In genomic region chr4:89767924-89768323, GRCh38 we compare ENCODE assay signal across 28 cellular contexts.
A peak's percentile ranks its signal among the peaks of the same experiment; 100 is the strongest.
DNase-seq lines count a peak whose midpoint lies in the region; ATAC-seq and TF ChIP-seq lines count a peak whose summit lies in the region.
"Had no signal": no experiment of that assay in that cellular context is flagged by ENCODE, and none has a peak within 500 bp of the region (broad histone marks: within the 10 kb centered on the region; RNA-seq: fewer than 3 reads in every experiment).

No MANE protein-coding gene starts in this region.

- TF ChIP-seq CTCF in SK-N-SH (IDR thresholded peaks at IDR 0.05) (no peak), RWPE1 (conservative IDR thresholded peaks at IDR 0.05; ENCODE audit: low read depth) (no peak)

- peaks cover 5% of the 10 kb centered on the region for H3F3A ChIP-seq in SK-N-SH (replicated peaks; ENCODE audit: insufficient read depth)

- DNase-seq in SK-N-SH, result no peak
- no peak for DNase-seq in RWPE1 (ENCODE audit: low spot score)
- DNase-seq in COR-L47 (lab: John Stamatoyannopoulos, UW), result no peak
- DNase-seq: 8988T; ACHN; AML-193; BE2C; C1 segment of cervical spinal cord; Caco-2; Calu3; CD4-positive, alpha-beta memory T cell; CD4-positive, alpha-beta T cell; CD4-positive, CD25-positive, alpha-beta regulatory T cell; CD8-positive, alpha-beta memory T cell; CD8-positive, alpha-beta T cell; DMS 273 treated with DMSO at 0.1 percent for 48 hours; DMS153; DMS53; DMS79; DMS79 treated with DMSO at 0.1 percent for 48 hours; DND-41; EL had no signal

- CTCF ChIA-PET in SK-N-SH (lab: Yijun Ruan, JAX) (interaction anchor here (1.1 kb wide), 1 partner anchor 14 kb away, joined by 3 read pairs; no protein-coding TSS in a partner anchor), RWPE1 (lab: Yijun Ruan, JAX) (no interaction called here)

- H3K27ac ChIP-seq in SK-N-SH (ENCODE audit: low read depth in 2 of 2, low read length in 1 of 2) (no peak overlapping the region), RWPE1 (peak overlapping the region; percentile 31; the same call in 1 of the 2 replicates)
- H3K27ac ChIP-seq: 22Rv1; A549; BLaER1; BLaER1 treated with 17β-estradiol and CSF1 and Interleukin-3, amounts not matched to agents 10 nM and 100 nM; C4-2B had no signal

- no peak for ATAC-seq in SK-N-SH treated with all-trans-retinoic acid at 6 μM for 48 hours
- ATAC-seq: A549; CD8-positive, alpha-beta T cell had no signal

- no peak overlapping the region for H3K4me2 ChIP-seq in SK-N-SH
- H3K4me2 ChIP-seq: A549; BLaER1; BLaER1 treated with 17β-estradiol and CSF1 and Interleukin-3, amounts not matched to agents 10 nM and 100 nM had no signal

- H3K4me1 ChIP-seq in SK-N-SH (ENCODE audit: control insufficient read depth in 1 of 2, insufficient read depth in 2 of 2, low read depth in 1 of 2, low read length in 1 of 2), result no peaks in the 10 kb centered on the region; a peak in 1 of 4 replicates
- H3K4me1 ChIP-seq: A549; BE2C; BLaER1; BLaER1 treated with 17β-estradiol and CSF1 and Interleukin-3, amounts not matched to agents 10 nM and 100 nM; Caco-2 had no signal

- no peak overlapping the region for H2AFZ ChIP-seq in SK-N-SH (ENCODE audit: low read depth)

- POLR2A ChIA-PET in SK-N-SH (lab: Yijun Ruan, JAX) (no interaction called here), RWPE1 (lab: Yijun Ruan, JAX; ENCODE audit: low non-redundant PET) (no interaction called here)

- no peaks in the 10 kb centered on the region for H3K79me2 ChIP-seq in SK-N-SH (ENCODE audit: insufficient read depth)

- no peaks in the 10 kb centered on the region for H3K27me3 ChIP-seq in SK-N-SH (ENCODE audit: insufficient read depth)
- H3K27me3 ChIP-seq: BE2C; BLaER1; BLaER1 treated with 17β-estradiol and CSF1 and Interleukin-3, amounts not matched to agents 10 nM and 100 nM had no signal

- no peak for TF ChIP-seq EP300 in SK-N-SH (IDR thresholded peaks at IDR 0.05; ENCODE audit: borderline replicate concordance in 1 of 2, low read depth in 1 of 2, low read length in 1 of 2)

- H3K4me3 ChIP-seq in SK-N-SH (ENCODE audit: low read depth in 2 of 2, low read length in 1 of 2), result no peak overlapping the region
- H3K4me3 ChIP-seq: A549; BLaER1; BLaER1 treated with 17β-estradiol and CSF1 and Interleukin-3, amounts not matched to agents 10 nM and 100 nM had no signal

- H3K9me3 ChIP-seq in SK-N-SH, result no peaks in the 10 kb centered on the region
- H3K9me3 ChIP-seq: A549, BE2C, Caco-2 had no signal

- H3K36me3 ChIP-seq in SK-N-SH (replicated peaks in 1 of 2; ENCODE audit: control insufficient read depth in 1 of 2, insufficient read depth in 2 of 2, low read length in 1 of 2), result no peaks in the 10 kb centered on the region
- H3K36me3 ChIP-seq: BE2C had no signal

- no peaks in the 10 kb centered on the region for H3K9me2 ChIP-seq in SK-N-SH

- TF ChIP-seq RAD21 in SK-N-SH (IDR thresholded peaks at IDR 0.05; ENCODE audit: low read length), result no peak

- no peaks in the 10 kb centered on the region for H4K20me1 ChIP-seq in SK-N-SH (ENCODE audit: insufficient read depth)
- H4K20me1 ChIP-seq: BLaER1 had no signal

- H3K9ac ChIP-seq in SK-N-SH, result no peak overlapping the region
- H3K9ac ChIP-seq: BLaER1; BLaER1 treated with 17β-estradiol and CSF1 and Interleukin-3, amounts not matched to agents 10 nM and 100 nM had no signal

TF ChIP-seq in SK-N-SH treated with all-trans-retinoic acid at 6 μM for 48 hours, 23 proteins besides CTCF, POLR2A, EP300 and RAD21:
- TF ChIP-seq ARNTL (CRISPR knock-in tag; IDR thresholded peaks at IDR 0.05; ENCODE audit: borderline replicate concordance, low read depth) (no peak), BACH2 (CRISPR knock-in tag; IDR thresholded peaks at IDR 0.05; ENCODE audit: borderline replicate concordance) (no peak), ZNF8 (CRISPR knock-in tag; IDR thresholded peaks at IDR 0.05) (peak; percentile 91)
- TF ChIP-seq, protein P1, sequence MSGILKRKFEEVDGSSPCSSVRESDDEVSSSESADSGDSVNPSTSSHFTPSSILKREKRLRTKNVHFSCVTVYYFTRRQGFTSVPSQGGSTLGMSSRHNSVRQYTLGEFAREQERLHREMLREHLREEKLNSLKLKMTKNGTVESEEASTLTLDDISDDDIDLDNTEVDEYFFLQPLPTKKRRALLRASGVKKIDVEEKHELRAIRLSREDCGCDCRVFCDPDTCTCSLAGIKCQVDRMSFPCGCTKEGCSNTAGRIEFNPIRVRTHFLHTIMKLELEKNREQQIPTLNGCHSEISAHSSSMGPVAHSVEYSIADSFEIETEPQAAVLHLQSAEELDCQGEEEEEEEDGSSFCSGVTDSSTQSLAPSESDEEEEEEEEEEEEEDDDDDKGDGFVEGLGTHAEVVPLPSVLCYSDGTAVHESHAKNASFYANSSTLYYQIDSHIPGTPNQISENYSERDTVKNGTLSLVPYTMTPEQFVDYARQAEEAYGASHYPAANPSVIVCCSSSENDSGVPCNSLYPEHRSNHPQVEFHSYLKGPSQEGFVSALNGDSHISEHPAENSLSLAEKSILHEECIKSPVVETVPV (CRISPR knock-in tag; IDR thresholded peaks at IDR 0.05), result no peak

TF ChIP-seq in SK-N-SH, 30 proteins besides CTCF, POLR2A, EP300 and RAD21 (continues in another document):
- no peak for TF ChIP-seq SMC3 (IDR thresholded peaks at IDR 0.05; ENCODE audit: low read depth, low read length)
- TF ChIP-seq TCF12 (IDR thresholded peaks at IDR 0.05), result no peak
- TF ChIP-seq POLR2AphosphoS5 (IDR thresholded peaks at IDR 0.05; ENCODE audit: low read depth, low read length), result no peak
- no peak for TF ChIP-seq FOXJ3 (CRISPR knock-in tag; IDR thresholded peaks at IDR 0.05)
- TF ChIP-seq, protein P2, sequence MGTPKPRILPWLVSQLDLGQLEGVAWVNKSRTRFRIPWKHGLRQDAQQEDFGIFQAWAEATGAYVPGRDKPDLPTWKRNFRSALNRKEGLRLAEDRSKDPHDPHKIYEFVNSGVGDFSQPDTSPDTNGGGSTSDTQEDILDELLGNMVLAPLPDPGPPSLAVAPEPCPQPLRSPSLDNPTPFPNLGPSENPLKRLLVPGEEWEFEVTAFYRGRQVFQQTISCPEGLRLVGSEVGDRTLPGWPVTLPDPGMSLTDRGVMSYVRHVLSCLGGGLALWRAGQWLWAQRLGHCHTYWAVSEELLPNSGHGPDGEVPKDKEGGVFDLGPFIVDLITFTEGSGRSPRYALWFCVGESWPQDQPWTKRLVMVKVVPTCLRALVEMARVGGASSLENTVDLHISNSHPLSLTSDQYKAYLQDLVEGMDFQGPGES (IDR thresholded peaks at IDR 0.05; ENCODE audit: low read depth, low read length), result no peak
- no peak for TF ChIP-seq MXI1 (IDR thresholded peaks at IDR 0.05; ENCODE audit: low read depth, low read length)
- no peak for TF ChIP-seq TEAD4 (IDR thresholded peaks at IDR 0.05; ENCODE audit: borderline replicate concordance, insufficient read depth)
- no peak for TF ChIP-seq RCOR1 (IDR thresholded peaks at IDR 0.05; ENCODE audit: low read length)
- TF ChIP-seq PBX3 (IDR thresholded peaks at IDR 0.05), result no peak
- no peak for TF ChIP-seq SIN3A (IDR thresholded peaks at IDR 0.05; ENCODE audit: borderline replicate concordance, low read depth, low read length)
- TF ChIP-seq TAF1 (IDR thresholded peaks at IDR 0.05; ENCODE audit: borderline replicate concordance, low read depth, low read length), result no peak
- TF ChIP-seq, protein P3, sequence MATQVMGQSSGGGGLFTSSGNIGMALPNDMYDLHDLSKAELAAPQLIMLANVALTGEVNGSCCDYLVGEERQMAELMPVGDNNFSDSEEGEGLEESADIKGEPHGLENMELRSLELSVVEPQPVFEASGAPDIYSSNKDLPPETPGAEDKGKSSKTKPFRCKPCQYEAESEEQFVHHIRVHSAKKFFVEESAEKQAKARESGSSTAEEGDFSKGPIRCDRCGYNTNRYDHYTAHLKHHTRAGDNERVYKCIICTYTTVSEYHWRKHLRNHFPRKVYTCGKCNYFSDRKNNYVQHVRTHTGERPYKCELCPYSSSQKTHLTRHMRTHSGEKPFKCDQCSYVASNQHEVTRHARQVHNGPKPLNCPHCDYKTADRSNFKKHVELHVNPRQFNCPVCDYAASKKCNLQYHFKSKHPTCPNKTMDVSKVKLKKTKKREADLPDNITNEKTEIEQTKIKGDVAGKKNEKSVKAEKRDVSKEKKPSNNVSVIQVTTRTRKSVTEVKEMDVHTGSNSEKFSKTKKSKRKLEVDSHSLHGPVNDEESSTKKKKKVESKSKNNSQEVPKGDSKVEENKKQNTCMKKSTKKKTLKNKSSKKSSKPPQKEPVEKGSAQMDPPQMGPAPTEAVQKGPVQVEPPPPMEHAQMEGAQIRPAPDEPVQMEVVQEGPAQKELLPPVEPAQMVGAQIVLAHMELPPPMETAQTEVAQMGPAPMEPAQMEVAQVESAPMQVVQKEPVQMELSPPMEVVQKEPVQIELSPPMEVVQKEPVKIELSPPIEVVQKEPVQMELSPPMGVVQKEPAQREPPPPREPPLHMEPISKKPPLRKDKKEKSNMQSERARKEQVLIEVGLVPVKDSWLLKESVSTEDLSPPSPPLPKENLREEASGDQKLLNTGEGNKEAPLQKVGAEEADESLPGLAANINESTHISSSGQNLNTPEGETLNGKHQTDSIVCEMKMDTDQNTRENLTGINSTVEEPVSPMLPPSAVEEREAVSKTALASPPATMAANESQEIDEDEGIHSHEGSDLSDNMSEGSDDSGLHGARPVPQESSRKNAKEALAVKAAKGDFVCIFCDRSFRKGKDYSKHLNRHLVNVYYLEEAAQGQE (IDR thresholded peaks at IDR 0.05; ENCODE audit: low read depth, low read length), result no peak
- no peak for TF ChIP-seq GABPA (IDR thresholded peaks at IDR 0.05; ENCODE audit: low read depth)
